In genomic region chr10:63707254-63707910, GRCh38 we compare ENCODE assay signal across 1 cellular context.
TF ChIP-seq lines count a peak whose summit lies in the region.

No MANE protein-coding gene starts in this region.

TF ChIP-seq in K562, 482 proteins besides CTCF, POLR2A, EP300 and RAD21 (continued from another document and continues in another):
- no peak for TF ChIP-seq ZNF232 (CRISPR knock-in tag; IDR thresholded peaks at IDR 0.05)
- TF ChIP-seq, protein P1, sequence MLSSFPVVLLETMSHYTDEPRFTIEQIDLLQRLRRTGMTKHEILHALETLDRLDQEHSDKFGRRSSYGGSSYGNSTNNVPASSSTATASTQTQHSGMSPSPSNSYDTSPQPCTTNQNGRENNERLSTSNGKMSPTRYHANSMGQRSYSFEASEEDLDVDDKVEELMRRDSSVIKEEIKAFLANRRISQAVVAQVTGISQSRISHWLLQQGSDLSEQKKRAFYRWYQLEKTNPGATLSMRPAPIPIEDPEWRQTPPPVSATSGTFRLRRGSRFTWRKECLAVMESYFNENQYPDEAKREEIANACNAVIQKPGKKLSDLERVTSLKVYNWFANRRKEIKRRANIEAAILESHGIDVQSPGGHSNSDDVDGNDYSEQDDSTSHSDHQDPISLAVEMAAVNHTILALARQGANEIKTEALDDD (IDR thresholded peaks at IDR 0.05) = peak; percentile 94
- TF ChIP-seq ZNF134 (CRISPR knock-in tag; conservative IDR thresholded peaks at IDR 0.05) = no peak
- TF ChIP-seq TAF15 (IDR thresholded peaks at IDR 0.05; ENCODE audit: low read depth, low read length) = no peak
- TF ChIP-seq GATAD2A (IDR thresholded peaks at IDR 0.05) = no peak
- peak; percentile 86 for TF ChIP-seq ARID1B (IDR thresholded peaks at IDR 0.05)
- no peak for TF ChIP-seq EZH2 (IDR thresholded peaks at IDR 0.05; ENCODE audit: borderline replicate concordance, low read depth, low read length)
- TF ChIP-seq NFXL1 (CRISPR knock-in tag; IDR thresholded peaks at IDR 0.05) = no peak
- TF ChIP-seq, protein P2, sequence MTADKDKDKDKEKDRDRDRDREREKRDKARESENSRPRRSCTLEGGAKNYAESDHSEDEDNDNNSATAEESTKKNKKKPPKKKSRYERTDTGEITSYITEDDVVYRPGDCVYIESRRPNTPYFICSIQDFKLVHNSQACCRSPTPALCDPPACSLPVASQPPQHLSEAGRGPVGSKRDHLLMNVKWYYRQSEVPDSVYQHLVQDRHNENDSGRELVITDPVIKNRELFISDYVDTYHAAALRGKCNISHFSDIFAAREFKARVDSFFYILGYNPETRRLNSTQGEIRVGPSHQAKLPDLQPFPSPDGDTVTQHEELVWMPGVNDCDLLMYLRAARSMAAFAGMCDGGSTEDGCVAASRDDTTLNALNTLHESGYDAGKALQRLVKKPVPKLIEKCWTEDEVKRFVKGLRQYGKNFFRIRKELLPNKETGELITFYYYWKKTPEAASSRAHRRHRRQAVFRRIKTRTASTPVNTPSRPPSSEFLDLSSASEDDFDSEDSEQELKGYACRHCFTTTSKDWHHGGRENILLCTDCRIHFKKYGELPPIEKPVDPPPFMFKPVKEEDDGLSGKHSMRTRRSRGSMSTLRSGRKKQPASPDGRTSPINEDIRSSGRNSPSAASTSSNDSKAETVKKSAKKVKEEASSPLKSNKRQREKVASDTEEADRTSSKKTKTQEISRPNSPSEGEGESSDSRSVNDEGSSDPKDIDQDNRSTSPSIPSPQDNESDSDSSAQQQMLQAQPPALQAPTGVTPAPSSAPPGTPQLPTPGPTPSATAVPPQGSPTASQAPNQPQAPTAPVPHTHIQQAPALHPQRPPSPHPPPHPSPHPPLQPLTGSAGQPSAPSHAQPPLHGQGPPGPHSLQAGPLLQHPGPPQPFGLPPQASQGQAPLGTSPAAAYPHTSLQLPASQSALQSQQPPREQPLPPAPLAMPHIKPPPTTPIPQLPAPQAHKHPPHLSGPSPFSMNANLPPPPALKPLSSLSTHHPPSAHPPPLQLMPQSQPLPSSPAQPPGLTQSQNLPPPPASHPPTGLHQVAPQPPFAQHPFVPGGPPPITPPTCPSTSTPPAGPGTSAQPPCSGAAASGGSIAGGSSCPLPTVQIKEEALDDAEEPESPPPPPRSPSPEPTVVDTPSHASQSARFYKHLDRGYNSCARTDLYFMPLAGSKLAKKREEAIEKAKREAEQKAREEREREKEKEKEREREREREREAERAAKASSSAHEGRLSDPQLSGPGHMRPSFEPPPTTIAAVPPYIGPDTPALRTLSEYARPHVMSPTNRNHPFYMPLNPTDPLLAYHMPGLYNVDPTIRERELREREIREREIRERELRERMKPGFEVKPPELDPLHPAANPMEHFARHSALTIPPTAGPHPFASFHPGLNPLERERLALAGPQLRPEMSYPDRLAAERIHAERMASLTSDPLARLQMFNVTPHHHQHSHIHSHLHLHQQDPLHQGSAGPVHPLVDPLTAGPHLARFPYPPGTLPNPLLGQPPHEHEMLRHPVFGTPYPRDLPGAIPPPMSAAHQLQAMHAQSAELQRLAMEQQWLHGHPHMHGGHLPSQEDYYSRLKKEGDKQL (CRISPR knock-in tag; IDR thresholded peaks at IDR 0.05; ENCODE audit: borderline replicate concordance) = no peak
- no peak for TF ChIP-seq MIER1 (IDR thresholded peaks at IDR 0.05; ENCODE audit: low read depth)
- TF ChIP-seq ZBTB26 (CRISPR knock-in tag; IDR thresholded peaks at IDR 0.05) = no peak
- no peak for TF ChIP-seq MECOM (CRISPR knock-in tag; IDR thresholded peaks at IDR 0.05)
- TF ChIP-seq KHSRP (IDR thresholded peaks at IDR 0.05) = no peak
- no peak for TF ChIP-seq GTF2A2 (tag; IDR thresholded peaks at IDR 0.05)
- TF ChIP-seq, protein P3, sequence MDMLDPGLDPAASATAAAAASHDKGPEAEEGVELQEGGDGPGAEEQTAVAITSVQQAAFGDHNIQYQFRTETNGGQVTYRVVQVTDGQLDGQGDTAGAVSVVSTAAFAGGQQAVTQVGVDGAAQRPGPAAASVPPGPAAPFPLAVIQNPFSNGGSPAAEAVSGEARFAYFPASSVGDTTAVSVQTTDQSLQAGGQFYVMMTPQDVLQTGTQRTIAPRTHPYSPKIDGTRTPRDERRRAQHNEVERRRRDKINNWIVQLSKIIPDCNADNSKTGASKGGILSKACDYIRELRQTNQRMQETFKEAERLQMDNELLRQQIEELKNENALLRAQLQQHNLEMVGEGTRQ (CRISPR knock-in tag; IDR thresholded peaks at IDR 0.05) = no peak
- no peak for TF ChIP-seq SIN3B (IDR thresholded peaks at IDR 0.05; ENCODE audit: low read depth)
- TF ChIP-seq ZNF24 (IDR thresholded peaks at IDR 0.05) = no peak
- no peak for TF ChIP-seq BCLAF1 (IDR thresholded peaks at IDR 0.05; ENCODE audit: borderline replicate concordance in 1 of 2, control insufficient read depth in 1 of 2, low read depth in 2 of 2, low read length in 1 of 2)
- TF ChIP-seq, protein P4, sequence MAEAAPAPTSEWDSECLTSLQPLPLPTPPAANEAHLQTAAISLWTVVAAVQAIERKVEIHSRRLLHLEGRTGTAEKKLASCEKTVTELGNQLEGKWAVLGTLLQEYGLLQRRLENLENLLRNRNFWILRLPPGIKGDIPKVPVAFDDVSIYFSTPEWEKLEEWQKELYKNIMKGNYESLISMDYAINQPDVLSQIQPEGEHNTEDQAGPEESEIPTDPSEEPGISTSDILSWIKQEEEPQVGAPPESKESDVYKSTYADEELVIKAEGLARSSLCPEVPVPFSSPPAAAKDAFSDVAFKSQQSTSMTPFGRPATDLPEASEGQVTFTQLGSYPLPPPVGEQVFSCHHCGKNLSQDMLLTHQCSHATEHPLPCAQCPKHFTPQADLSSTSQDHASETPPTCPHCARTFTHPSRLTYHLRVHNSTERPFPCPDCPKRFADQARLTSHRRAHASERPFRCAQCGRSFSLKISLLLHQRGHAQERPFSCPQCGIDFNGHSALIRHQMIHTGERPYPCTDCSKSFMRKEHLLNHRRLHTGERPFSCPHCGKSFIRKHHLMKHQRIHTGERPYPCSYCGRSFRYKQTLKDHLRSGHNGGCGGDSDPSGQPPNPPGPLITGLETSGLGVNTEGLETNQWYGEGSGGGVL (CRISPR knock-in tag; IDR thresholded peaks at IDR 0.05) = no peak
- no peak for TF ChIP-seq ZNF311 (CRISPR knock-in tag; IDR thresholded peaks at IDR 0.05)
- TF ChIP-seq CHAMP1 (IDR thresholded peaks at IDR 0.05) = 0 out of 2 replicates have a peak, but pooled peaks have one; percentile 26
- no peak for TF ChIP-seq GABPB2 (CRISPR knock-in tag; conservative IDR thresholded peaks at IDR 0.05)
- no peak for TF ChIP-seq ZNF12 (CRISPR knock-in tag; IDR thresholded peaks at IDR 0.05)
- no peak for TF ChIP-seq CBFB (CRISPR knock-in tag; IDR thresholded peaks at IDR 0.05)
- no peak for TF ChIP-seq HDAC2 (IDR thresholded peaks at IDR 0.05)
- TF ChIP-seq NUFIP1 (IDR thresholded peaks at IDR 0.05; ENCODE audit: partially characterized antibody) = no peak
- TF ChIP-seq, protein P5, sequence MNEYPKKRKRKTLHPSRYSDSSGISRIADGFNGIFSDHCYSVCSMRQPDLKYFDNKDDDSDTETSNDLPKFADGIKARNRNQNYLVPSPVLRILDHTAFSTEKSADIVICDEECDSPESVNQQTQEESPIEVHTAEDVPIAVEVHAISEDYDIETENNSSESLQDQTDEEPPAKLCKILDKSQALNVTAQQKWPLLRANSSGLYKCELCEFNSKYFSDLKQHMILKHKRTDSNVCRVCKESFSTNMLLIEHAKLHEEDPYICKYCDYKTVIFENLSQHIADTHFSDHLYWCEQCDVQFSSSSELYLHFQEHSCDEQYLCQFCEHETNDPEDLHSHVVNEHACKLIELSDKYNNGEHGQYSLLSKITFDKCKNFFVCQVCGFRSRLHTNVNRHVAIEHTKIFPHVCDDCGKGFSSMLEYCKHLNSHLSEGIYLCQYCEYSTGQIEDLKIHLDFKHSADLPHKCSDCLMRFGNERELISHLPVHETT (CRISPR knock-in tag; conservative IDR thresholded peaks at IDR 0.05 in 1 of 2, IDR thresholded peaks at IDR 0.05 in 1 of 2) = no peak
- TF ChIP-seq ZNF77 (CRISPR knock-in tag; IDR thresholded peaks at IDR 0.05) = no peak
- no peak for TF ChIP-seq HMG20A (CRISPR knock-in tag; conservative IDR thresholded peaks at IDR 0.05)
- TF ChIP-seq, protein P6, sequence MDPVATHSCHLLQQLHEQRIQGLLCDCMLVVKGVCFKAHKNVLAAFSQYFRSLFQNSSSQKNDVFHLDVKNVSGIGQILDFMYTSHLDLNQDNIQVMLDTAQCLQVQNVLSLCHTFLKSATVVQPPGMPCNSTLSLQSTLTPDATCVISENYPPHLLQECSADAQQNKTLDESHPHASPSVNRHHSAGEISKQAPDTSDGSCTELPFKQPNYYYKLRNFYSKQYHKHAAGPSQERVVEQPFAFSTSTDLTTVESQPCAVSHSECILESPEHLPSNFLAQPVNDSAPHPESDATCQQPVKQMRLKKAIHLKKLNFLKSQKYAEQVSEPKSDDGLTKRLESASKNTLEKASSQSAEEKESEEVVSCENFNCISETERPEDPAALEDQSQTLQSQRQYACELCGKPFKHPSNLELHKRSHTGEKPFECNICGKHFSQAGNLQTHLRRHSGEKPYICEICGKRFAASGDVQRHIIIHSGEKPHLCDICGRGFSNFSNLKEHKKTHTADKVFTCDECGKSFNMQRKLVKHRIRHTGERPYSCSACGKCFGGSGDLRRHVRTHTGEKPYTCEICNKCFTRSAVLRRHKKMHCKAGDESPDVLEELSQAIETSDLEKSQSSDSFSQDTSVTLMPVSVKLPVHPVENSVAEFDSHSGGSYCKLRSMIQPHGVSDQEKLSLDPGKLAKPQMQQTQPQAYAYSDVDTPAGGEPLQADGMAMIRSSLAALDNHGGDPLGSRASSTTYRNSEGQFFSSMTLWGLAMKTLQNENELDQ (CRISPR knock-in tag; IDR thresholded peaks at IDR 0.05; ENCODE audit: borderline replicate concordance) = no peak
- TF ChIP-seq RBM25 (IDR thresholded peaks at IDR 0.05; ENCODE audit: low read depth, low read length, severe bottlenecking) = no peak
- no peak for TF ChIP-seq HSF4 (CRISPR knock-in tag; IDR thresholded peaks at IDR 0.05; ENCODE audit: borderline replicate concordance)
- TF ChIP-seq PHB2 (IDR thresholded peaks at IDR 0.05; ENCODE audit: low read depth) = no peak
- no peak for TF ChIP-seq ZNF436 (CRISPR knock-in tag; IDR thresholded peaks at IDR 0.05)
- TF ChIP-seq ZNF766 (CRISPR knock-in tag; conservative IDR thresholded peaks at IDR 0.05) = no peak
- TF ChIP-seq ATF1 (CRISPR knock-in tag; IDR thresholded peaks at IDR 0.05) = no peak
- peak; percentile 33; the same call in 1 of the 2 replicates for TF ChIP-seq ATF1 (tag; IDR thresholded peaks at IDR 0.05)
- no peak for TF ChIP-seq GABPA (tag; conservative IDR thresholded peaks at IDR 0.05; ENCODE audit: low read depth)
- no peak for TF ChIP-seq ZZZ3 (IDR thresholded peaks at IDR 0.05)
